8 cellular contexts compared by ENCODE assay signal in the genomic region with DNA sequence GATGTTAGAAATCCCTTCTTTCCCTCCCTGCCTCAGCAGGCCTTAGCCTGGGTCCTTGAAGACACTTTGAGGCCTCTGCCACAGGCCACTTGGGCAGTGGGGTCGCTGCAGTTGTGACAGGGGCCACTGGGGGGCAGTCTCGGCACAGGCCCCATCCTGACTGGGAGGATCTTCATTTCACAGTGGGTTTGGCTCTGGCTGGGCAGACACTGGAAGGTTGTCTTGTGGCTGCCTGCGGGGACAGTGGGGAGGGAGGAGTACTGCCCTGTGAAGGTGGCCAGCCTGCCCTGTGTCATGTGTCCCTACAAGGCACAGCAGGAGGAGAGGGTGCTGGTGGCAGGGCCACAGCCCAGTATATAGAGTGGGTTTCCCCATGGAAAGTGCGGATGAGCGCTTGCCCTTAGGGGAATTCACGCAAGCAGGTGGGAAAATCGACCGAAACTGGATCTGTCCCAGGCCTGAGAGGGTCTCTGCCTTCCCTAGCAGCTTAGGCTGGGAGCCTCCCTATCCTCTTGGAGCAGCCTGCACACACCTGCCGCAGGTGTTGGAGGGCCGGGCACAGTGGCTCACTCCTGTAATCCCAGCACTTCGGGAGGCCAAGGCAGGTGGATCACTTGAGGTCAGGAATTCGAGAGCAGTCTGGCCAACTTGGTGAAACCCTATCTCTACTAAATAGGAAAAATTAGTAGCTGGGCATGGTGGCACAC. TPM values are rescaled to one million over a fixed set of nuclear protein-coding genes. Genes with fewer than 3 reads are reported as not detected.
DNase-seq lines count a peak whose midpoint lies in the region; ATAC-seq and TF ChIP-seq lines count a peak whose summit lies in the region.

No MANE protein-coding gene starts in this region.

- TF ChIP-seq CTCF in CD8-positive, alpha-beta T cell (IDR thresholded peaks at IDR 0.05), result peak; percentile 81

- intact Hi-C loops in CD8-positive, alpha-beta T cell (cut with DNase I, micrococcal nuclease), result loop anchor here (1.0 kb wide), 2 partner anchors 58 to 100 kb away; no protein-coding TSS in a partner anchor
- intact Hi-C loops in head of caudate nucleus (cut with DNase I), result loop anchor here (10.0 kb wide), 1 partner anchor 55 kb away; no protein-coding TSS in a partner anchor

- no peak overlapping the region for H3K4me3 Mint-ChIP-seq in CD8-positive, alpha-beta T cell

- DNase-seq in CD8-positive, alpha-beta T cell, result peak; percentile 33 to 76 (median 56)
- DNase-seq in SJCRH30, result peak; percentile 64 to 75
- DNase-seq in activated naive CD4-positive, alpha-beta T cell treated with anti-CD3 and anti-CD28 coated beads, Interleukin-2, amount 50 U/mL, for 16 hours, result peak; percentile 67
- DNase-seq in head of caudate nucleus, result peak in 41 of 42 donors; percentile 52 to 92 (median 78)
- peak; percentile 87 for DNase-seq in retina

- POLR2A ChIA-PET in CD8-positive, alpha-beta T cell (lab: Charles Lee), result no interaction called here

- H3K4me3 ChIP-seq in CD8-positive, alpha-beta T cell (ENCODE audit: low read depth, low read length), result no peak overlapping the region
- H3K4me3 ChIP-seq in SJCRH30, result no peak overlapping the region

- no peak overlapping the region for H3K27ac Mint-ChIP-seq in CD8-positive, alpha-beta T cell

- H3K27ac ChIP-seq in CD8-positive, alpha-beta T cell (ENCODE audit: low read depth, low read length), result no peak overlapping the region
- H3K27ac ChIP-seq in SJCRH30, result no peak overlapping the region

- H3K27me3 ChIP-seq in CD8-positive, alpha-beta T cell (ENCODE audit: insufficient read depth, low read length), result no peaks in the 10 kb centered on the region
- H3K27me3 ChIP-seq in SJCRH30, result no peaks in the 10 kb centered on the region

- no peaks in the 10 kb centered on the region for H3K9me3 ChIP-seq in CD8-positive, alpha-beta T cell (ENCODE audit: low read length)
- no peaks in the 10 kb centered on the region for H3K9me3 ChIP-seq in SJCRH30 (replicated peaks)

- peaks cover 4% of the 10 kb centered on the region for H3K4me1 Mint-ChIP-seq in CD8-positive, alpha-beta T cell (ENCODE audit: low read depth)

- no peaks in the 10 kb centered on the region for H3K4me1 ChIP-seq in CD8-positive, alpha-beta T cell (ENCODE audit: insufficient read depth, low read length)
- no peaks in the 10 kb centered on the region for H3K4me1 ChIP-seq in SJCRH30

- no peaks in the 10 kb centered on the region for H3K27me3 Mint-ChIP-seq in CD8-positive, alpha-beta T cell (ENCODE audit: low read depth)

- CTCF ChIA-PET in CD8-positive, alpha-beta T cell (lab: Charles Lee), result interaction anchor here (0.6 to 4.6 kb wide), 20 partner anchors 8 to 568 kb away, joined by 3 to 32 read pairs (median 3); no protein-coding TSS in a partner anchor

- peaks cover 89% of the 10 kb centered on the region for H3K36me3 Mint-ChIP-seq in CD8-positive, alpha-beta T cell

- ATAC-seq in CD8-positive, alpha-beta T cell, result peak; percentile 91
- ATAC-seq in HG02642 (IDR thresholded peaks at IDR 0.05; ENCODE audit: poor library complexity, unreplicated experiment) (peak; percentile 46), GM19467 (IDR thresholded peaks at IDR 0.05; ENCODE audit: unreplicated experiment) (no peak), GM21360 (IDR thresholded peaks at IDR 0.05; ENCODE audit: unreplicated experiment) (no peak)

- peaks cover 80% of the 10 kb centered on the region for H3K36me3 ChIP-seq in CD8-positive, alpha-beta T cell (ENCODE audit: insufficient read depth, low read length)
- H3K36me3 ChIP-seq in SJCRH30, result peaks cover 16% of the 10 kb centered on the region; the same call in 1 of the 2 replicates

- H3K9me3 Mint-ChIP-seq in CD8-positive, alpha-beta T cell, result no peaks in the 10 kb centered on the region

RNA-seq across cellular contexts. Expression of a gene that starts 28.8 kb away (rescaled TPM):
- total RNA-seq in CD8-positive, alpha-beta T cell, result 1 to 10 TPM in 1 of 2 experiments, under 1 TPM in 1; 0.58 to 1.0 TPM
- total RNA-seq in SJCRH30 (2014; rRNA removed; shearing (Covaris generic)), result 50.9 and 51.2 TPM in 2 replicates

RNA-seq across cellular contexts. Expression of a gene that starts 46.8 kb away (rescaled TPM):
- total RNA-seq in CD8-positive, alpha-beta T cell, result 10 to 100 TPM; 67.8 to 72.1 TPM
- total RNA-seq in SJCRH30 (2014; rRNA removed; shearing (Covaris generic)), result 31.1 and 33.8 TPM in 2 replicates

Comparison
In these comparisons a context has a peak if more than half of its experiments do, and no peak if none do; other contexts are left out.
1. ATAC-seq: peak in CD8-positive, alpha-beta T cell (single experiment) and HG02642 (single experiment); none in GM19467 (single experiment) and GM21360 (single experiment).
2. RNA of a gene that starts 28.8 kb away (total RNA-seq): 50.9 to 51.2 TPM in SJCRH30; 0.58 to 1.0 TPM in CD8-positive, alpha-beta T cell; every median in the first group is over 10 times any median in the second.
3. Peak in every context shown above with its lines, with median percentiles within 50 percentile points of each other: DNase-seq.